In genomic region chr12:104719700-104720345, GRCh38 we compare ENCODE assay signal across 9 cellular contexts.
DNase-seq lines count a peak whose midpoint lies in the region; ATAC-seq and TF ChIP-seq lines count a peak whose summit lies in the region.
"Had no signal": no experiment of that assay in that cellular context is flagged by ENCODE, and none has a peak within 500 bp of the region (broad histone marks: within the 10 kb centered on the region; RNA-seq: fewer than 3 reads in every experiment).

No MANE protein-coding gene starts in this region.

- H3K27me3 ChIP-seq in CD4-positive, CD25-positive, alpha-beta regulatory T cell (ENCODE audit: control insufficient read depth, insufficient read depth, low read length), result no peaks in the 10 kb centered on the region

- H3K36me3 ChIP-seq in CD4-positive, CD25-positive, alpha-beta regulatory T cell (ENCODE audit: control insufficient read depth, insufficient read depth, low read length), result peaks cover 6% of the 10 kb centered on the region

- DNase-seq in CD4-positive, CD25-positive, alpha-beta regulatory T cell, result peak in 1 of 3 donors; percentile 21
- no peak for DNase-seq in natural killer cell
- no peak for DNase-seq in glutamatergic neuron
- no peak for DNase-seq in ureter (ENCODE audit: low spot score)
- no peak for DNase-seq in GM20000 (ENCODE audit: low spot score)

- peak overlapping the region; percentile 69 for H3K4me3 ChIP-seq in CD4-positive, CD25-positive, alpha-beta regulatory T cell (ENCODE audit: low read depth, low read length)

- H3K9me3 Mint-ChIP-seq in CD4-positive, CD25-positive, alpha-beta regulatory T cell, result no peaks in the 10 kb centered on the region
- H3K9me3 Mint-ChIP-seq in natural killer cell, result no peaks in the 10 kb centered on the region
- H3K9me3 Mint-ChIP-seq in glutamatergic neuron (ENCODE audit: unreplicated experiment), result peaks cover 3% of the 10 kb centered on the region

- H3K4me1 ChIP-seq in CD4-positive, CD25-positive, alpha-beta regulatory T cell (ENCODE audit: control insufficient read depth, insufficient read depth, low read length, poor library complexity, severe bottlenecking), result peaks cover 43% of the 10 kb centered on the region

- no peak for ATAC-seq in CD4-positive, CD25-positive, alpha-beta regulatory T cell (ENCODE audit: low read depth in 2 of 2)
- ATAC-seq in HG03354 (IDR thresholded peaks at IDR 0.05; ENCODE audit: poor library complexity, severe bottlenecking, unreplicated experiment) (peak; percentile 4), natural killer cell (peak in 2 of 3 donors; percentile 13 to 15), HG02870 (IDR thresholded peaks at IDR 0.05; ENCODE audit: unreplicated experiment) (no peak)

- TF ChIP-seq CTCF in natural killer cell (IDR thresholded peaks at IDR 0.05) (no peak), glutamatergic neuron (IDR thresholded peaks at IDR 0.05; ENCODE audit: partially characterized antibody, unreplicated experiment) (no peak), GM20000 (IDR thresholded peaks at IDR 0.05; ENCODE audit: extremely low read depth, missing control alignments) (no peak)

- H3K9me3 ChIP-seq in CD4-positive, CD25-positive, alpha-beta regulatory T cell (ENCODE audit: control insufficient read depth in 2 of 2, low read length in 2 of 2), result no peaks in the 10 kb centered on the region

- no peaks in the 10 kb centered on the region for H3K36me3 Mint-ChIP-seq in CD4-positive, CD25-positive, alpha-beta regulatory T cell
- H3K36me3 Mint-ChIP-seq in natural killer cell, result no peaks in the 10 kb centered on the region
- H3K36me3 Mint-ChIP-seq in glutamatergic neuron (ENCODE audit: unreplicated experiment), result no peaks in the 10 kb centered on the region

- no peaks in the 10 kb centered on the region for H3K27me3 Mint-ChIP-seq in CD4-positive, CD25-positive, alpha-beta regulatory T cell
- no peaks in the 10 kb centered on the region for H3K27me3 Mint-ChIP-seq in natural killer cell (ENCODE audit: low read depth in 2 of 2)
- no peaks in the 10 kb centered on the region for H3K27me3 Mint-ChIP-seq in glutamatergic neuron (ENCODE audit: unreplicated experiment)

- peaks cover 16 to 83% (median 54%) of the 10 kb centered on the region in 4 donors for H3K4me1 Mint-ChIP-seq in CD4-positive, CD25-positive, alpha-beta regulatory T cell
- H3K4me1 Mint-ChIP-seq in natural killer cell (peaks cover 53 to 80% of the 10 kb centered on the region in 2 donors), glutamatergic neuron (ENCODE audit: low read depth, unreplicated experiment) (peaks cover 31% of the 10 kb centered on the region)

- H3K4me3 Mint-ChIP-seq in CD4-positive, CD25-positive, alpha-beta regulatory T cell, result peak overlapping the region; percentile 72 to 82 (median 75)
- H3K4me3 Mint-ChIP-seq in natural killer cell, result peak overlapping the region; percentile 90
- H3K4me3 Mint-ChIP-seq in glutamatergic neuron (ENCODE audit: unreplicated experiment), result no peak overlapping the region

- peak overlapping the region; percentile 87 for H3K27ac ChIP-seq in CD4-positive, CD25-positive, alpha-beta regulatory T cell (ENCODE audit: insufficient read depth, low read length, poor library complexity, severe bottlenecking)
- peak overlapping the region; percentile 70 for H3K27ac ChIP-seq in cingulate gyrus (ENCODE audit: low read depth, low read length)
- H3K27ac ChIP-seq: KMS-11 had no signal

- peak overlapping the region; percentile 68 to 98 (median 90) for H3K27ac Mint-ChIP-seq in CD4-positive, CD25-positive, alpha-beta regulatory T cell
- peak overlapping the region; percentile 92 to 94 for H3K27ac Mint-ChIP-seq in natural killer cell
- no peak overlapping the region for H3K27ac Mint-ChIP-seq in glutamatergic neuron (ENCODE audit: unreplicated experiment)

- intact Hi-C loops in natural killer cell (cut with micrococcal nuclease), result loop anchor here (2.0 kb wide), 1 partner anchor 31 kb away; no protein-coding TSS in a partner anchor

Comparison
In these comparisons a context has a peak if more than half of its experiments do, and no peak if none do; other contexts are left out.
1. ATAC-seq: peak in HG03354 (single experiment) and natural killer cell (2 of 3); none in CD4-positive, CD25-positive, alpha-beta regulatory T cell (0 of 2) and HG02870 (single experiment).